Comparison of ENCODE assay signal across 8 cellular contexts in genomic region chr14:89417111-89417468, GRCh38. TPM values are rescaled to one million over a fixed set of nuclear protein-coding genes. Genes with fewer than 3 reads are reported as not detected.
DNase-seq lines count a peak whose midpoint lies in the region; ATAC-seq lines count a peak whose summit lies in the region.

Gene FOXN3 (minus strand): TSS chr14:89417233. CDS start chr14:89412476, 4,757 bp downstream.

- intact Hi-C loops in activated T-helper 1 cell treated with anti-CD3 and anti-CD28 coated beads, Interleukin-12 subunit alpha, Interleukin-12 subunit beta, Interleukin-2, Interleukin-4 antibody, amounts not matched to agents 30 ng/mL and 10 ng/mL and 1 ng/mL, durations not matched to agents 14 hours and 24 hours and 36 hours (cut with micrococcal nuclease): loop anchor here (1.0 to 10.0 kb wide), 9 partner anchors 28 to 838 kb away; partner anchors contain the start of gene PSMC1
- intact Hi-C loops in naive thymus-derived CD4-positive, alpha-beta T cell (cut with micrococcal nuclease): loop anchor here (1.0 to 10.0 kb wide), 17 partner anchors 13 to 965 kb away; partner anchors contain the start of genes EML5 (in 1 of the 2), PTPN21 (in 1 of the 2) and TDP1 (in 1 of the 2)

- H3K4me1 Mint-ChIP-seq in activated T-helper 1 cell treated with anti-CD3 and anti-CD28 coated beads, Interleukin-12 subunit alpha, Interleukin-12 subunit beta, Interleukin-2, Interleukin-4 antibody, amounts not matched to agents 30 ng/mL and 10 ng/mL and 1 ng/mL, durations not matched to agents 14 hours and 24 hours and 36 hours (ENCODE audit: low read depth): peaks cover 48% of the 10 kb centered on the region
- H3K4me1 Mint-ChIP-seq in naive thymus-derived CD4-positive, alpha-beta T cell: peaks cover 37 to 65% (median 61%) of the 10 kb centered on the region in 7 donors
- peaks cover 57% of the 10 kb centered on the region for H3K4me1 Mint-ChIP-seq in stimulated activated memory B cell treated with anti-CD40 and anti-IgM and Interleukin-4, amounts not matched to agents 10 μg/mL and 1 μg/mL and 100 μg/mL, for 72 hours

- H3K36me3 ChIP-seq in naive thymus-derived CD4-positive, alpha-beta T cell (ENCODE audit: control insufficient read depth in 2 of 3, insufficient read depth in 3 of 3, low read length in 3 of 3): peaks cover 0 to 11% (median 0%) of the 10 kb centered on the region in 3 experiments

- H3K27me3 Mint-ChIP-seq in activated T-helper 1 cell treated with anti-CD3 and anti-CD28 coated beads, Interleukin-12 subunit alpha, Interleukin-12 subunit beta, Interleukin-2, Interleukin-4 antibody, amounts not matched to agents 30 ng/mL and 10 ng/mL and 1 ng/mL, durations not matched to agents 14 hours and 24 hours and 36 hours (ENCODE audit: insufficient read depth): no peaks in the 10 kb centered on the region
- peaks cover 0 to 2% (median 0%) of the 10 kb centered on the region in 5 donors for H3K27me3 Mint-ChIP-seq in naive thymus-derived CD4-positive, alpha-beta T cell
- H3K27me3 Mint-ChIP-seq in stimulated activated memory B cell treated with anti-CD40 and anti-IgM and Interleukin-4, amounts not matched to agents 10 μg/mL and 1 μg/mL and 100 μg/mL, for 72 hours: no peaks in the 10 kb centered on the region

- H3K27ac Mint-ChIP-seq in activated T-helper 1 cell treated with anti-CD3 and anti-CD28 coated beads, Interleukin-12 subunit alpha, Interleukin-12 subunit beta, Interleukin-2, Interleukin-4 antibody, amounts not matched to agents 30 ng/mL and 10 ng/mL and 1 ng/mL, durations not matched to agents 14 hours and 24 hours and 36 hours: peak within 1 kb of the TSS; percentile 96
- H3K27ac Mint-ChIP-seq in naive thymus-derived CD4-positive, alpha-beta T cell: peak within 1 kb of the TSS; percentile 88 to 96 (median 91)
- peak within 1 kb of the TSS; percentile 97 for H3K27ac Mint-ChIP-seq in stimulated activated memory B cell treated with anti-CD40 and anti-IgM and Interleukin-4, amounts not matched to agents 10 μg/mL and 1 μg/mL and 100 μg/mL, for 72 hours

- ATAC-seq in GM21723 (IDR thresholded peaks at IDR 0.05; ENCODE audit: unreplicated experiment): peak; percentile 52
- peak; percentile 80 for ATAC-seq in naive thymus-derived CD4-positive, alpha-beta T cell
- peak; percentile 82 for ATAC-seq in stimulated activated memory B cell treated with anti-CD40 and anti-IgM and Interleukin-4, amounts not matched to agents 10 μg/mL and 1 μg/mL and 100 μg/mL, for 72 hours

- CTCF ChIA-PET in naive thymus-derived CD4-positive, alpha-beta T cell (lab: Charles Lee): no interaction called here

- peak within 1 kb of the TSS; percentile 90 for H3K4me3 Mint-ChIP-seq in activated T-helper 1 cell treated with anti-CD3 and anti-CD28 coated beads, Interleukin-12 subunit alpha, Interleukin-12 subunit beta, Interleukin-2, Interleukin-4 antibody, amounts not matched to agents 30 ng/mL and 10 ng/mL and 1 ng/mL, durations not matched to agents 14 hours and 24 hours and 36 hours
- H3K4me3 Mint-ChIP-seq in naive thymus-derived CD4-positive, alpha-beta T cell: peak within 1 kb of the TSS; percentile 89 to 97 (median 94)
- H3K4me3 Mint-ChIP-seq in stimulated activated memory B cell treated with anti-CD40 and anti-IgM and Interleukin-4, amounts not matched to agents 10 μg/mL and 1 μg/mL and 100 μg/mL, for 72 hours: peak within 1 kb of the TSS; percentile 93

- H3K9me3 ChIP-seq in naive thymus-derived CD4-positive, alpha-beta T cell (ENCODE audit: control insufficient read depth in 2 of 3, low read length in 3 of 3): no peaks in the 10 kb centered on the region

- H3K27me3 ChIP-seq in naive thymus-derived CD4-positive, alpha-beta T cell (ENCODE audit: control insufficient read depth in 2 of 2, insufficient read depth in 2 of 2, low read length in 2 of 2): no peaks in the 10 kb centered on the region

- no peaks in the 10 kb centered on the region for H3K9me3 Mint-ChIP-seq in activated T-helper 1 cell treated with anti-CD3 and anti-CD28 coated beads, Interleukin-12 subunit alpha, Interleukin-12 subunit beta, Interleukin-2, Interleukin-4 antibody, amounts not matched to agents 30 ng/mL and 10 ng/mL and 1 ng/mL, durations not matched to agents 14 hours and 24 hours and 36 hours
- peaks cover 0 to 1% (median 0%) of the 10 kb centered on the region in 11 donors for H3K9me3 Mint-ChIP-seq in naive thymus-derived CD4-positive, alpha-beta T cell
- H3K9me3 Mint-ChIP-seq in stimulated activated memory B cell treated with anti-CD40 and anti-IgM and Interleukin-4, amounts not matched to agents 10 μg/mL and 1 μg/mL and 100 μg/mL, for 72 hours: no peaks in the 10 kb centered on the region

- POLR2A ChIA-PET in naive thymus-derived CD4-positive, alpha-beta T cell (lab: Charles Lee): no interaction called here

- H3K4me1 ChIP-seq in naive thymus-derived CD4-positive, alpha-beta T cell (ENCODE audit: control insufficient read depth in 2 of 2, insufficient read depth in 2 of 2, low read length in 2 of 2): peaks cover 11 to 20% of the 10 kb centered on the region in 2 donors

- H3K27ac ChIP-seq in naive thymus-derived CD4-positive, alpha-beta T cell (ENCODE audit: low read depth, low read length): peak within 1 kb of the TSS; percentile 76

- peak; percentile 77 for DNase-seq in DMS153 treated with DMSO at 0.1 percent for 48 hours (lab: John Stamatoyannopoulos, UW; ENCODE audit: unreplicated experiment)
- DNase-seq in KG1 (lab: John Stamatoyannopoulos, UW): peak; percentile 76
- DNase-seq in RKO (ENCODE audit: low spot score): peak; percentile 84
- peak; percentile 81 for DNase-seq in activated T-helper 1 cell treated with anti-CD3 and anti-CD28 coated beads, Interleukin-12 subunit alpha, Interleukin-12 subunit beta, Interleukin-2, Interleukin-4 antibody, amounts not matched to agents 30 ng/mL and 10 ng/mL and 1 ng/mL, durations not matched to agents 14 hours and 24 hours and 36 hours (ENCODE audit: low spot score)
- peak; percentile 92 for DNase-seq in fibroblast of gingiva (ENCODE audit: low read depth)
- DNase-seq in naive thymus-derived CD4-positive, alpha-beta T cell: peak; percentile 66 to 90 (median 78)

- H3K36me3 Mint-ChIP-seq in activated T-helper 1 cell treated with anti-CD3 and anti-CD28 coated beads, Interleukin-12 subunit alpha, Interleukin-12 subunit beta, Interleukin-2, Interleukin-4 antibody, amounts not matched to agents 30 ng/mL and 10 ng/mL and 1 ng/mL, durations not matched to agents 14 hours and 24 hours and 36 hours (ENCODE audit: low read depth): peaks cover 14% of the 10 kb centered on the region
- H3K36me3 Mint-ChIP-seq in naive thymus-derived CD4-positive, alpha-beta T cell: peaks cover 4 to 15% (median 10%) of the 10 kb centered on the region in 5 donors
- H3K36me3 Mint-ChIP-seq in stimulated activated memory B cell treated with anti-CD40 and anti-IgM and Interleukin-4, amounts not matched to agents 10 μg/mL and 1 μg/mL and 100 μg/mL, for 72 hours: peaks cover 36% of the 10 kb centered on the region

- peak within 1 kb of the TSS; percentile 83 for H3K4me3 ChIP-seq in naive thymus-derived CD4-positive, alpha-beta T cell (ENCODE audit: low read length)

RNA-seq across cellular contexts. Expression of gene FOXN3, which starts in this region (rescaled TPM):
- total RNA-seq in activated T-helper 1 cell treated with anti-CD3 and anti-CD28 coated beads, Interleukin-12 subunit alpha, Interleukin-12 subunit beta, Interleukin-2, Interleukin-4 antibody, amounts not matched to agents 30 ng/mL and 10 ng/mL and 1 ng/mL, durations not matched to agents 14 hours and 24 hours and 36 hours: 86.9 and 97.3 TPM in 2 replicates
- total RNA-seq in naive thymus-derived CD4-positive, alpha-beta T cell: 100 to 1,000 TPM; 103 to 192 (median 149) TPM
- polyA plus RNA-seq in naive thymus-derived CD4-positive, alpha-beta T cell: 100 to 1,000 TPM; 120 to 156 TPM

Comparison
In these comparisons a context has a peak if more than half of its experiments do, and no peak if none do; other contexts are left out.
1. Peak in every context shown above with its lines: DNase-seq, ATAC-seq, H3K4me3 ChIP-seq and H3K27ac ChIP-seq.